Comparison of ENCODE assay signal across 21 cellular contexts in the genomic region with DNA sequence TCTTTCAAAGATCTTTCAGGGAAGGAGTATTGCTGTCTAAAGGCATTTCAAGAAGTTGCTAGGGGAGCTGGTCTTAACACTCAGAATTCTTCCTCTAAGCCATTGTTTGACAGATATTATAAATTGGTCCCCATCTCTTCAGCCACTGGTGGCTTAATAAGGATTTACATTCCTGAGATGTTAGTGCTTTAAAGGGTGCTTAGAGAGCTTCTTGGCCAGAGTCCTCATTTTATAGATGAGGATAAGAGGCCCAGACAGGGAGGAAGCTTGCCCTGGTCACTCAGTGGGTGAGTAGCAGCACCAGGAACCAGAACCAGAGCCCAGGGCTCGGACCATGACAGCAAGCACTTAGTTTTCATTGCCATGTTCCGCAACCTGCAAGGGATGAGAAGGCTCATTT. TPM values are rescaled to one million over a fixed set of nuclear protein-coding genes. Genes with fewer than 3 reads are reported as not detected.
DNase-seq lines count a peak whose midpoint lies in the region; ATAC-seq and TF ChIP-seq lines count a peak whose summit lies in the region.
"Had no signal": no experiment of that assay in that cellular context is flagged by ENCODE, and none has a peak within 500 bp of the region (broad histone marks: within the 10 kb centered on the region; RNA-seq: fewer than 3 reads in every experiment).

No MANE protein-coding gene starts in this region.

- intact Hi-C loops in IMR-90 (cut with micrococcal nuclease) (no loop called here), esophagus muscularis mucosa (cut with DNase I) (no loop called here)

- no peak overlapping the region; the same call in 1 of the 2 replicates for H4K5ac ChIP-seq in IMR-90 (ENCODE audit: low read depth, low read length)

- H3K4ac ChIP-seq in IMR-90 (ENCODE audit: low read depth, low read length) (peak overlapping the region; percentile 75), trophoblast cell (ENCODE audit: low read depth, low read length) (no peak overlapping the region)

- peak overlapping the region; percentile 44; the same call in 1 of the 2 replicates for H3K14ac ChIP-seq in IMR-90 (replicated peaks; ENCODE audit: low read depth, low read length)
- no peak overlapping the region for H3K14ac ChIP-seq in trophoblast cell (ENCODE audit: low read length)

- no peaks in the 10 kb centered on the region for H3K27me3 ChIP-seq in AG04450 (ENCODE audit: control insufficient read depth, insufficient read depth, low read length)
- no peaks in the 10 kb centered on the region for H3K27me3 ChIP-seq in IMR-90 (ENCODE audit: control insufficient read depth, insufficient read depth, low read length)
- H3K27me3 ChIP-seq in esophagus muscularis mucosa: no peaks in the 10 kb centered on the region
- no peaks in the 10 kb centered on the region for H3K27me3 ChIP-seq in trophoblast cell (ENCODE audit: insufficient read depth, low read length)

- H2AK5ac ChIP-seq in IMR-90 (ENCODE audit: low read depth, low read length) (peak overlapping the region; percentile 54; the same call in 1 of the 2 replicates), trophoblast cell (ENCODE audit: low read length) (no peak overlapping the region)

- TF ChIP-seq RAD21 in IMR-90 (IDR thresholded peaks at IDR 0.05; ENCODE audit: low read length): no peak

- no TSS peak for BruUV-seq in IMR-90 (replicated peaks; lab: Mats Ljungman, UMichigan)

- peaks cover 16% of the 10 kb centered on the region for H3K4me1 Mint-ChIP-seq in activated T-helper 17 cell treated with anti-CD3 and anti-CD28 coated beads, Interleukin-2, amount 50 U/mL, for 72 hours

- H3K23ac ChIP-seq in IMR-90 (ENCODE audit: low read depth, low read length) (peak overlapping the region; percentile 86), trophoblast cell (ENCODE audit: low read length) (no peak overlapping the region)

- H3K9ac ChIP-seq in IMR-90 (ENCODE audit: low read depth, low read length) (no peak overlapping the region), trophoblast cell (ENCODE audit: low read length) (no peak overlapping the region)

- in situ Hi-C loops in IMR-90 (cut with MboI; ENCODE audit: low sequenced_read_pairs): no loop called here

- H2BK12ac ChIP-seq in trophoblast cell (ENCODE audit: low read length): no peak overlapping the region

- TF ChIP-seq CTCF in AG04450 (IDR thresholded peaks at IDR 0.05; ENCODE audit: low read depth, low read length) (no peak), IMR-90 (conservative IDR thresholded peaks at IDR 0.05; ENCODE audit: low read depth, low read length) (no peak), esophagus muscularis mucosa (IDR thresholded peaks at IDR 0.05) (no peak)

- no peaks in the 10 kb centered on the region for H3K27me3 Mint-ChIP-seq in activated T-helper 17 cell treated with anti-CD3 and anti-CD28 coated beads, Interleukin-2, amount 50 U/mL, for 72 hours
- H3K27me3 Mint-ChIP-seq: activated CD4-positive, alpha-beta T cell treated with anti-CD3 and anti-CD28 coated beads for 36 hours; stimulated activated naive B cell treated with anti-CD40 and anti-IgM and Interleukin-4, amounts not matched to agents 10 μg/mL and 1 μg/mL and 100 μg/mL, for 72 hours had no signal

- peak overlapping the region; percentile 87 for H2AK9ac ChIP-seq in IMR-90 (replicated peaks; ENCODE audit: low read depth, low read length, poor library complexity)

- peaks cover 22 to 59% of the 10 kb centered on the region in 2 experiments for H3K79me1 ChIP-seq in IMR-90 (ENCODE audit: low read depth in 1 of 2, low read length in 2 of 2)
- peaks cover 9% of the 10 kb centered on the region for H3K79me1 ChIP-seq in trophoblast cell (ENCODE audit: low read length)

- TF ChIP-seq EP300 in esophagus muscularis mucosa (IDR thresholded peaks at IDR 0.05): no peak

- H2BK5ac ChIP-seq in IMR-90 (ENCODE audit: low read depth, low read length, poor library complexity, severe bottlenecking): peak overlapping the region; percentile 70
- no peak overlapping the region for H2BK5ac ChIP-seq in trophoblast cell (ENCODE audit: low read depth, low read length, poor library complexity)

- DNase-seq in AG04450 (ENCODE audit: low read depth, low spot score) (no peak), IMR-90 (peak; percentile 78), esophagus muscularis mucosa (ENCODE audit: extremely low spot score) (peak; percentile 62), trophoblast cell (no peak), D341Med (ENCODE audit: low spot score) (no peak), iPS-NIHi7 (ENCODE audit: extremely low spot score) (no peak)
- DNase-seq: activated CD4-positive, alpha-beta T cell treated with anti-CD3 and anti-CD28 coated beads for 36 hours; CD8-positive, alpha-beta T cell; KG1; NCI-H1048; NCI-H2029 treated with DMSO at 0.1 percent for 48 hours; NCI-H446; occipital lobe; right cardiac atrium; RPMI8226; stimulated activated naive B cell treated with anti-CD40 and anti-IgM and Interleukin-4, amounts not matched to agents 10 μg/mL and 1 μg/mL and 100 μg/mL, for 72 hours had no signal

- WGBS in IMR-90 (ENCODE audit: extremely low coverage in 2 of 2, insufficient read length in 1 of 2), 2 experiments: 83% methylated on average over 1 of the region's 2 CpGs; no CpG with 5 or more reads in 1 of the 2 experiments
- 46% methylated on average over 2 of the region's 2 CpGs for whole genome bisulfite sequencing in esophagus muscularis mucosa
- no CpG with 5 or more reads among the region's 2 CpGs for WGBS in trophoblast cell (ENCODE audit: extremely low coverage, insufficient coverage, insufficient read length)

- H4K91ac ChIP-seq in IMR-90 (ENCODE audit: insufficient read depth, low read depth, low read length) (0 out of 2 replicates have a peak overlapping the region, but pooled peaks have one; percentile 62), trophoblast cell (ENCODE audit: low read depth, low read length) (no peak overlapping the region)

- H3K9me3 ChIP-seq in AG04450 (ENCODE audit: control insufficient read depth, insufficient read depth, low read length) (no peaks in the 10 kb centered on the region), IMR-90 (ENCODE audit: control insufficient read depth, insufficient read depth, low read length) (no peaks in the 10 kb centered on the region), esophagus muscularis mucosa (no peaks in the 10 kb centered on the region), trophoblast cell (ENCODE audit: insufficient read depth, low read depth, low read length) (no peaks in the 10 kb centered on the region)
- H3K9me3 ChIP-seq: A549 had no signal

- no peaks in the 10 kb centered on the region for H3K36me3 Mint-ChIP-seq in activated T-helper 17 cell treated with anti-CD3 and anti-CD28 coated beads, Interleukin-2, amount 50 U/mL, for 72 hours (ENCODE audit: low read depth)

- H3K56ac ChIP-seq in IMR-90 (ENCODE audit: extremely low read depth, insufficient read depth, low read length): no peak overlapping the region

- CTCF ChIA-PET in AG04450 (lab: Charles Lee) (interaction anchor here (1.1 kb wide), 1 partner anchor 47 kb away, joined by 3 read pairs; no protein-coding TSS in a partner anchor), IMR-90 (lab: Yijun Ruan, JAX) (interaction anchor here (0.5 to 1.6 kb wide), 3 partner anchors 10 to 46 kb away, joined by 3 read pairs; no protein-coding TSS in a partner anchor)

- H4K8ac ChIP-seq in IMR-90 (ENCODE audit: low read depth in 2 of 2, low read length in 2 of 2) (peak overlapping the region in 1 of 2 experiments; percentile 65; a peak in 1 of 4 replicates), trophoblast cell (ENCODE audit: low read depth, low read length) (no peak overlapping the region)

- TF ChIP-seq POLR2A in IMR-90 (IDR thresholded peaks at IDR 0.05; ENCODE audit: low read depth, low read length) (no peak), esophagus muscularis mucosa (IDR thresholded peaks at IDR 0.05; ENCODE audit: low read depth) (no peak)

- POLR2A ChIA-PET in AG04450 (lab: Yijun Ruan, JAX) (interaction anchor here (0.5 to 1.2 kb wide), 6 partner anchors 22 to 439 kb away, joined by 3 to 7 read pairs (median 4); no protein-coding TSS in a partner anchor), IMR-90 (lab: Charles Lee; ENCODE audit: unreplicated experiment) (no interaction called here)

- H4K12ac ChIP-seq in trophoblast cell (ENCODE audit: low read depth, low read length): no peak overlapping the region

- H3K4me3 Mint-ChIP-seq in activated T-helper 17 cell treated with anti-CD3 and anti-CD28 coated beads, Interleukin-2, amount 50 U/mL, for 72 hours: no peak overlapping the region
- H3K4me3 Mint-ChIP-seq: activated CD4-positive, alpha-beta T cell treated with anti-CD3 and anti-CD28 coated beads for 36 hours; CD8-positive, alpha-beta T cell; stimulated activated naive B cell treated with anti-CD40 and anti-IgM and Interleukin-4, amounts not matched to agents 10 μg/mL and 1 μg/mL and 100 μg/mL, for 72 hours had no signal

- peak overlapping the region; percentile 68 for H2BK120ac ChIP-seq in IMR-90 (ENCODE audit: low read depth, low read length)
- no peak overlapping the region for H2BK120ac ChIP-seq in trophoblast cell (ENCODE audit: insufficient read depth, low read length, poor library complexity)

- H3K4me1 ChIP-seq in IMR-90 (ENCODE audit: control insufficient read depth, insufficient read depth, low read length) (peaks cover 9% of the 10 kb centered on the region), esophagus muscularis mucosa (peaks cover 5 to 44% (median 40%) of the 10 kb centered on the region in 4 donors), trophoblast cell (ENCODE audit: control insufficient read depth in 1 of 2, insufficient read depth in 2 of 2, low read length in 2 of 2) (peaks cover 16 to 26% of the 10 kb centered on the region in 2 experiments)

- ATAC-seq in IMR-90 (ENCODE audit: low read depth): peak; percentile 92
- no peak for ATAC-seq in activated T-helper 17 cell treated with anti-CD3 and anti-CD28 coated beads, Interleukin-2, amount 50 U/mL, for 72 hours (replicated peaks)
- no peak for ATAC-seq in HG02763 (IDR thresholded peaks at IDR 0.05; ENCODE audit: unreplicated experiment)
- ATAC-seq: A549; activated CD4-positive, alpha-beta T cell treated with anti-CD3 and anti-CD28 coated beads for 36 hours; CD8-positive, alpha-beta T cell; right cardiac atrium had no signal

- H3K9me1 ChIP-seq in IMR-90 (ENCODE audit: insufficient read depth, low read length): peaks cover 22% of the 10 kb centered on the region

- no peak overlapping the region for H3K27ac Mint-ChIP-seq in activated T-helper 17 cell treated with anti-CD3 and anti-CD28 coated beads, Interleukin-2, amount 50 U/mL, for 72 hours
- H3K27ac Mint-ChIP-seq: activated CD4-positive, alpha-beta T cell treated with anti-CD3 and anti-CD28 coated beads for 36 hours; activated T-helper 2 cell treated with anti-CD3 and anti-CD28 coated beads, Interferon-gamma antibody, Interleukin-2, Interleukin-4, amounts not matched to agents 10 μg/mL and 5 μg/mL and 100 μg/mL, durations not matched to agents 14 hours and 24 hours and 36 hours; CD8-positive, alpha-beta T cell; stimulated activated naive B cell treated with anti-CD40 and anti-IgM and Interleukin-4, amounts not matched to agents 10 μg/mL and 1 μg/mL and 100 μg/mL, for 72 hours had no signal

- no peak overlapping the region for H3K4me3 ChIP-seq in AG04450 (ENCODE audit: low read depth, low read length)
- no peak overlapping the region for H3K4me3 ChIP-seq in IMR-90 (ENCODE audit: insufficient read depth, low read depth, low read length)
- no peak overlapping the region for H3K4me3 ChIP-seq in esophagus muscularis mucosa
- H3K4me3 ChIP-seq in trophoblast cell (ENCODE audit: low read depth, low read length): no peak overlapping the region
- H3K4me3 ChIP-seq: A549 had no signal

- peak overlapping the region; percentile 82 for H2BK20ac ChIP-seq in IMR-90 (ENCODE audit: low read depth, low read length)

- H3K9me3 Mint-ChIP-seq in activated T-helper 17 cell treated with anti-CD3 and anti-CD28 coated beads, Interleukin-2, amount 50 U/mL, for 72 hours: peaks cover 3% of the 10 kb centered on the region
- H3K9me3 Mint-ChIP-seq: activated T-helper 2 cell treated with anti-CD3 and anti-CD28 coated beads, Interferon-gamma antibody, Interleukin-2, Interleukin-4, amounts not matched to agents 10 μg/mL and 5 μg/mL and 100 μg/mL, durations not matched to agents 14 hours and 24 hours and 36 hours; CD8-positive, alpha-beta T cell had no signal

- H4K20me1 ChIP-seq in IMR-90 (ENCODE audit: insufficient read depth, low read length): peaks cover 35% of the 10 kb centered on the region

- no peak overlapping the region for H2BK15ac ChIP-seq in IMR-90 (ENCODE audit: low read depth, low read length)

- H3K18ac ChIP-seq in IMR-90 (ENCODE audit: low read depth, low read length) (0 out of 2 replicates have a peak overlapping the region, but pooled peaks have one; percentile 11), trophoblast cell (ENCODE audit: low read length) (peak overlapping the region; percentile 4)

- no peaks in the 10 kb centered on the region for H3K36me3 ChIP-seq in IMR-90 (ENCODE audit: control insufficient read depth, insufficient read depth, low read length)
- H3K36me3 ChIP-seq in esophagus muscularis mucosa: no peaks in the 10 kb centered on the region
- peaks cover 0 to 3% of the 10 kb centered on the region in 2 experiments for H3K36me3 ChIP-seq in trophoblast cell (ENCODE audit: control insufficient read depth in 1 of 2, insufficient read depth in 2 of 2, low read length in 2 of 2)

- H3K4me2 ChIP-seq in IMR-90 (ENCODE audit: low read depth, low read length) (peak overlapping the region; percentile 75), trophoblast cell (ENCODE audit: low read length) (no peak overlapping the region)
- H3K4me2 ChIP-seq: A549 had no signal

- H2AFZ ChIP-seq in IMR-90 (replicated peaks; ENCODE audit: low read length, poor library complexity) (peak overlapping the region; percentile 72), trophoblast cell (ENCODE audit: insufficient read depth, low read length, poor library complexity) (no peak overlapping the region)

- H3K27ac ChIP-seq in AG04450 (ENCODE audit: low read depth, low read length) (peak overlapping the region; percentile 33), IMR-90 (ENCODE audit: insufficient read depth, low read length) (peak overlapping the region; percentile 36; the same call in 1 of the 2 replicates), esophagus muscularis mucosa (replicated peaks in 1 of 4) (peak overlapping the region; percentile 45 to 75 (median 72)), trophoblast cell (ENCODE audit: low read depth, low read length) (no peak overlapping the region)
- H3K27ac ChIP-seq: A549, epithelial cell of prostate had no signal

- H3K79me2 ChIP-seq in trophoblast cell (ENCODE audit: control insufficient read depth, insufficient read depth, low read length, poor library complexity): peaks cover 3% of the 10 kb centered on the region

- dilution Hi-C loops in IMR-90 (cut with HindIII; ENCODE audit: low sequenced_read_pairs, unreplicated experiment): no loop called here

RNA-seq across cellular contexts. Expression of a gene that starts 53.2 kb away (rescaled TPM):
- polyA plus RNA-seq in AG04450 (2011; rRNA removed) (93.1 and 109 TPM in 2 replicates), IMR-90 (2012; rRNA removed) (66.8 and 67.0 TPM in 2 replicates)
- polyA minus RNA-seq in AG04450 (2011; rRNA and poly(A)+ RNA removed): 158 and 224 TPM in 2 replicates
- total RNA-seq in IMR-90 (2012; rRNA removed) (43.9 and 46.2 TPM in 2 replicates), esophagus muscularis mucosa (10 to 100 TPM; 21.4 to 49.8 (median 44.7) TPM)
- polyA plus RNA-seq in IMR-90 (2012; cell fraction: cytosol; rRNA removed): 21.9 and 22.7 TPM in 2 replicates
- polyA plus RNA-seq in IMR-90 (2012; cell fraction: nucleus; rRNA removed; ENCODE audit: low replicate concordance): 30.8 and 46.0 TPM in 2 replicates
- polyA plus RNA-seq in trophoblast cell (2013): 135 and 140 TPM in 2 replicates
- total RNA-seq in activated T-helper 17 cell treated with anti-CD3 and anti-CD28 coated beads, Interleukin-2, amount 50 U/mL, for 72 hours: 10 to 100 TPM; 21.5 to 45.3 TPM

Comparison
In these comparisons a context has a peak if more than half of its experiments do, and no peak if none do; other contexts are left out.
1. DNase-seq: peak in IMR-90 (single experiment) and esophagus muscularis mucosa (single experiment); none in AG04450 (single experiment), trophoblast cell (0 of 2), D341Med (single experiment) and iPS-NIHi7 (single experiment).